In the genomic region with DNA sequence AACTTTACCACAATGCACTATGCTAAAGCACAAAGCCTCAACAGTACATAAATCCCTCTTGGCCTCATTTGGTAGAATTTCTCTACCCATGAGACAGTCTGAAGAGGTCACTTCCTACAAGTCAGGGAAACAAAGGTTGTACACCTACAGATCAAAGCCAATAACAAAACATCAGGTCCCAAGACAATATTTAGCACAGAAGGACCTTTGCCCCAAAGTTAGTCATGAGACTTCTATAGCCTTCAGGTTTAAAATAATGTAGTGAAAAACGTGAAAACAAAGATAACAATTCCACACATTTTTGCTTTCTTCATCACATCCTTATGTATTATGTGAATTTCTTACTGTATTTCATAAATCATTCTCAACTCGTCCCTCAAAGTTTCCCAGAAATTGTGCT, we compare ENCODE assay signal across 18 cellular contexts. TPM values are rescaled to one million over a fixed set of nuclear protein-coding genes. Genes with fewer than 3 reads are reported as not detected.
DNase-seq lines count a peak whose midpoint lies in the region; ATAC-seq and TF ChIP-seq lines count a peak whose summit lies in the region.
"Had no signal": no experiment of that assay in that cellular context is flagged by ENCODE, and none has a peak within 500 bp of the region (broad histone marks: within the 10 kb centered on the region; RNA-seq: fewer than 3 reads in every experiment).

No MANE protein-coding gene starts in this region.

- peak; percentile 28 for DNase-seq in Caki2 (ENCODE audit: low read depth)
- no peak for DNase-seq in PC-9
- DNase-seq in fibroblast of pulmonary artery (ENCODE audit: low read depth) = peak; percentile 58
- no peak for DNase-seq in progenitor cell of endocrine pancreas (ENCODE audit: low spot score, unreplicated experiment)
- no peak for DNase-seq in H7
- no peak for DNase-seq in GOT3 (lab: John Stamatoyannopoulos, UW)
- DNase-seq in left cardiac atrium = no peak
- DNase-seq in WTC11 (ENCODE audit: low spot score) = no peak
- DNase-seq: activated effector memory CD4-positive, alpha-beta T cell treated with Interleukin-2 at 50 U/mL for 16 hours; effector memory CD4-positive, alpha-beta T cell; islet precursor cell; NCI-H1930; NCI-H524; occipital lobe; stimulated activated naive CD8-positive, alpha-beta T cell treated with anti-CD3 and anti-CD28 coated beads, Interleukin-15, Interleukin-2, amounts not matched to agents 100 U/mL and 50 U/mL, for 24 hours had no signal

- no peak overlapping the region for H3K4me3 ChIP-seq in PC-9
- H3K4me3 ChIP-seq in fibroblast of pulmonary artery (replicated peaks; ENCODE audit: low read depth, low read length) = no peak overlapping the region
- H3K4me3 ChIP-seq in H7 (ENCODE audit: insufficient read depth, low read depth, low read length) = no peak overlapping the region
- H3K4me3 ChIP-seq: skin epidermis had no signal

- H3K36me3 ChIP-seq in PC-9 (ENCODE audit: low read depth) = 0 out of 2 replicates have a peak, but pooled peaks cover 5% of the 10 kb centered on the region
- no peaks in the 10 kb centered on the region; the same call in 1 of the 2 replicates for H3K36me3 ChIP-seq in H7 (replicated peaks; ENCODE audit: control insufficient read depth, insufficient read depth, low read length)

- intact Hi-C loops in PC-9 (cut with micrococcal nuclease; ENCODE audit: unreplicated experiment) (no loop called here), left cardiac atrium (cut with DNase I) (no loop called here)

- CTCF ChIA-PET in PC-9 (lab: Charles Lee) = no interaction called here
- CTCF ChIA-PET in WTC11 (lab: Charles Lee) = no interaction called here

- peaks cover 9% of the 10 kb centered on the region; the same call in 1 of the 2 replicates for H3F3A ChIP-seq in PC-9 (ENCODE audit: insufficient read depth, low read depth)

- H3K9me3 Mint-ChIP-seq in progenitor cell of endocrine pancreas (ENCODE audit: low read depth) = peaks cover 3% of the 10 kb centered on the region
- no peaks in the 10 kb centered on the region for H3K9me3 Mint-ChIP-seq in WTC11

- H4K20me1 ChIP-seq in PC-9 (ENCODE audit: insufficient read depth) = peaks cover 52% of the 10 kb centered on the region

- BruUV-seq in PC-9 (replicated peaks; lab: Mats Ljungman, UMichigan) = no TSS peak

- no peaks in the 10 kb centered on the region for H3K9me3 ChIP-seq in PC-9 (ENCODE audit: insufficient read depth, low read depth)

- H3K27me3 ChIP-seq in PC-9 (ENCODE audit: insufficient read depth, low read depth) (no peaks in the 10 kb centered on the region), H7 (ENCODE audit: control insufficient read depth, insufficient read depth, low read length) (no peaks in the 10 kb centered on the region)

- peaks cover 95% of the 10 kb centered on the region for H3K79me2 ChIP-seq in PC-9 (ENCODE audit: low read depth)

- in situ Hi-C loops in Caki2 (cut with HindIII; ENCODE audit: low pct_unique_long_range_greater_than_20kb, low sequenced_read_pairs) = no loop called here

- H3K4me1 Mint-ChIP-seq in progenitor cell of endocrine pancreas (ENCODE audit: low read depth) = peaks cover 8% of the 10 kb centered on the region
- H3K4me1 Mint-ChIP-seq in WTC11 = peaks cover 4% of the 10 kb centered on the region

- peak overlapping the region; percentile 4; the same call in 1 of the 2 replicates for H3K27ac ChIP-seq in PC-9
- H3K27ac ChIP-seq: C4-2B, skin epidermis, VCaP had no signal

- H3K4me3 Mint-ChIP-seq in progenitor cell of endocrine pancreas (ENCODE audit: low read depth) = no peak overlapping the region
- H3K4me3 Mint-ChIP-seq in WTC11 = no peak overlapping the region

- no peak overlapping the region for H3K4me2 ChIP-seq in PC-9

- H2AFZ ChIP-seq in PC-9 = no peak overlapping the region

- H3K9me2 ChIP-seq in PC-9 (ENCODE audit: insufficient read depth) = no peaks in the 10 kb centered on the region

- TF ChIP-seq CTCF in PC-9 (conservative IDR thresholded peaks at IDR 0.05) (no peak), fibroblast of pulmonary artery (IDR thresholded peaks at IDR 0.05; ENCODE audit: low read length, missing control alignments) (no peak), progenitor cell of endocrine pancreas (IDR thresholded peaks at IDR 0.05; ENCODE audit: unreplicated experiment) (no peak), WTC11 (IDR thresholded peaks at IDR 0.05) (no peak)

- H3K36me3 Mint-ChIP-seq in progenitor cell of endocrine pancreas (ENCODE audit: insufficient read depth) = peaks cover 23% of the 10 kb centered on the region
- peaks cover 5% of the 10 kb centered on the region for H3K36me3 Mint-ChIP-seq in WTC11

- H3K27ac Mint-ChIP-seq in progenitor cell of endocrine pancreas (peak overlapping the region; percentile 55), WTC11 (no peak overlapping the region; the same call in 1 of the 2 replicates)

- ATAC-seq in left cardiac atrium (no peak), WTC11 (no peak)
- ATAC-seq: stimulated activated naive CD8-positive, alpha-beta T cell treated with anti-CD3 and anti-CD28 coated beads, Interleukin-15, Interleukin-2, amounts not matched to agents 100 U/mL and 50 U/mL, for 24 hours had no signal

- no peaks in the 10 kb centered on the region for H3K4me1 ChIP-seq in PC-9 (replicated peaks; ENCODE audit: insufficient read depth)

- H3K27me3 Mint-ChIP-seq in progenitor cell of endocrine pancreas (no peaks in the 10 kb centered on the region), WTC11 (ENCODE audit: low read depth) (no peaks in the 10 kb centered on the region)

- POLR2A ChIA-PET in PC-9 (lab: Charles Lee; ENCODE audit: unreplicated experiment) = no interaction called here
- POLR2A ChIA-PET in WTC11 (lab: Charles Lee) = no interaction called here

TF ChIP-seq in WTC11, 78 proteins besides CTCF, POLR2A, EP300 and RAD21:
- TF ChIP-seq TP53 (CRISPR knock-in tag; IDR thresholded peaks at IDR 0.05) = no peak
- TF ChIP-seq, protein P1, sequence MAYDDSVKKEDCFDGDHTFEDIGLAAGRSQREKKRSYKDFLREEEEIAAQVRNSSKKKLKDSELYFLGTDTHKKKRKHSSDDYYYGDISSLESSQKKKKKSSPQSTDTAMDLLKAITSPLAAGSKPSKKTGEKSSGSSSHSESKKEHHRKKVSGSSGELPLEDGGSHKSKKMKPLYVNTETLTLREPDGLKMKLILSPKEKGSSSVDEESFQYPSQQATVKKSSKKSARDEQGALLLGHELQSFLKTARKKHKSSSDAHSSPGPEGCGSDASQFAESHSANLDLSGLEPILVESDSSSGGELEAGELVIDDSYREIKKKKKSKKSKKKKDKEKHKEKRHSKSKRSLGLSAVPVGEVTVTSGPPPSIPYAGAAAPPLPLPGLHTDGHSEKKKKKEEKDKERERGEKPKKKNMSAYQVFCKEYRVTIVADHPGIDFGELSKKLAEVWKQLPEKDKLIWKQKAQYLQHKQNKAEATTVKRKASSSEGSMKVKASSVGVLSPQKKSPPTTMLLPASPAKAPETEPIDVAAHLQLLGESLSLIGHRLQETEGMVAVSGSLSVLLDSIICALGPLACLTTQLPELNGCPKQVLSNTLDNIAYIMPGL (CRISPR knock-in tag; IDR thresholded peaks at IDR 0.05) = no peak
- no peak for TF ChIP-seq CREB1 (CRISPR knock-in tag; IDR thresholded peaks at IDR 0.05)
- no peak for TF ChIP-seq TEAD4 (CRISPR knock-in tag; IDR thresholded peaks at IDR 0.05)
- TF ChIP-seq, protein P2, sequence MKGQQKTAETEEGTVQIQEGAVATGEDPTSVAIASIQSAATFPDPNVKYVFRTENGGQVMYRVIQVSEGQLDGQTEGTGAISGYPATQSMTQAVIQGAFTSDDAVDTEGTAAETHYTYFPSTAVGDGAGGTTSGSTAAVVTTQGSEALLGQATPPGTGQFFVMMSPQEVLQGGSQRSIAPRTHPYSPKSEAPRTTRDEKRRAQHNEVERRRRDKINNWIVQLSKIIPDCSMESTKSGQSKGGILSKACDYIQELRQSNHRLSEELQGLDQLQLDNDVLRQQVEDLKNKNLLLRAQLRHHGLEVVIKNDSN (CRISPR knock-in tag; IDR thresholded peaks at IDR 0.05) = no peak
- TF ChIP-seq, protein P3, sequence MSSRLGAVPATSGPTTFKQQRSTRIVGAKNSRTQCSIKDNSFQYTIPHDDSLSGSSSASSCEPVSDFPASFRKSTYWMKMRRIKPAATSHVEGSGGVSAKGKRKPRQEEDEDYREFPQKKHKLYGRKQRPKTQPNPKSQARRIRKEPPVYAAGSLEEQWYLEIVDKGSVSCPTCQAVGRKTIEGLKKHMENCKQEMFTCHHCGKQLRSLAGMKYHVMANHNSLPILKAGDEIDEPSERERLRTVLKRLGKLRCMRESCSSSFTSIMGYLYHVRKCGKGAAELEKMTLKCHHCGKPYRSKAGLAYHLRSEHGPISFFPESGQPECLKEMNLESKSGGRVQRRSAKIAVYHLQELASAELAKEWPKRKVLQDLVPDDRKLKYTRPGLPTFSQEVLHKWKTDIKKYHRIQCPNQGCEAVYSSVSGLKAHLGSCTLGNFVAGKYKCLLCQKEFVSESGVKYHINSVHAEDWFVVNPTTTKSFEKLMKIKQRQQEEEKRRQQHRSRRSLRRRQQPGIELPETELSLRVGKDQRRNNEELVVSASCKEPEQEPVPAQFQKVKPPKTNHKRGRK (CRISPR knock-in tag; IDR thresholded peaks at IDR 0.05; ENCODE audit: borderline replicate concordance) = no peak
- TF ChIP-seq, protein P4, sequence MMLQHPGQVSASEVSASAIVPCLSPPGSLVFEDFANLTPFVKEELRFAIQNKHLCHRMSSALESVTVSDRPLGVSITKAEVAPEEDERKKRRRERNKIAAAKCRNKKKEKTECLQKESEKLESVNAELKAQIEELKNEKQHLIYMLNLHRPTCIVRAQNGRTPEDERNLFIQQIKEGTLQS (CRISPR knock-in tag; conservative IDR thresholded peaks at IDR 0.05) = no peak
- TF ChIP-seq ZNF121 (CRISPR knock-in tag; IDR thresholded peaks at IDR 0.05) = no peak

RNA-seq across cellular contexts. Expression of a gene that starts 15.8 kb away (rescaled TPM):
- 11.5 and 12.7 TPM in 2 replicates for total RNA-seq in Caki2 (2014; rRNA removed; shearing (Covaris generic); ENCODE audit: low replicate concordance)
- total RNA-seq in PC-9 (2021) (59.5 and 64.5 TPM in 2 replicates), progenitor cell of endocrine pancreas (91.8 and 101 TPM in 2 replicates), left cardiac atrium (10 to 100 TPM; 33.3 to 58.1 TPM), WTC11 (2021) (53.2 to 58.1 TPM (median 55.3 TPM) in 3 replicates)
- 25.1 and 40.9 TPM in 2 replicates for total RNA-seq in H7 (2014; rRNA removed; shearing (Covaris generic))

Comparison
In these comparisons a context has a peak if more than half of its experiments do, and no peak if none do; other contexts are left out.
1. DNase-seq: peak in Caki2 (single experiment) and fibroblast of pulmonary artery (single experiment); none in PC-9 (0 of 2), progenitor cell of endocrine pancreas (single experiment), H7 (single experiment), GOT3 (single experiment), left cardiac atrium (single experiment) and WTC11 (single experiment).